Comparison of ENCODE assay signal across 8 cellular contexts in the genomic region with DNA sequence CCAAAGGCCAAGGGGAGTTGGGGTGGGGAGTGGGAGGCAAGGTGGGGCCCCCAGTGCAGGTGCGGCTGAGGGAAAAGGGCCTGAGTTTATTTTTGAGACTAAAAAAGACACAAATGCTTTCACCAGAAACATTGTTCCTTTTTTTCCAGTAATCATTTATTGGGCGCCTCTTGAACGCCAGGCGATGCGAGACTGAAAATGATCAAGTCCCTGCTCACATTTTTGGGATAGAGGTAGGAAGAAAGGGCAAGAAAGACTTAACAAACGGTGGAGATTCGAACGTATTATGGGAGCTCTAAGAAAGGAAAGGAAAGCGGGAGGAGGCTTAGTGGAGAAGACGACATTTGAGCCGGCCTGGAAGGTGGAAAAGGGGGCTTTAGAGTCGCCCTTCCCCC. TPM values are rescaled to one million over a fixed set of nuclear protein-coding genes. Genes with fewer than 3 reads are reported as not detected.
DNase-seq lines count a peak whose midpoint lies in the region; ATAC-seq and TF ChIP-seq lines count a peak whose summit lies in the region.

No MANE protein-coding gene starts in this region.

- peak overlapping the region; percentile 77 for H3K9ac ChIP-seq in DND-41 (ENCODE audit: low read depth, low read length)

- peaks cover 39% of the 10 kb centered on the region for H3K36me3 ChIP-seq in DND-41 (ENCODE audit: insufficient read depth, low read length)
- peaks cover 18% of the 10 kb centered on the region for H3K36me3 ChIP-seq in Panc1 (ENCODE audit: control insufficient read depth, insufficient read depth, low read length)
- peaks cover 3 to 5% of the 10 kb centered on the region in 2 donors for H3K36me3 ChIP-seq in esophagus (ENCODE audit: control insufficient read depth in 2 of 2, insufficient read depth in 2 of 2, low read length in 1 of 2)
- H3K36me3 ChIP-seq in prostate gland, result peaks cover 0 to 4% of the 10 kb centered on the region in 2 donors

- no peak for ATAC-seq in DND-41 (ENCODE audit: insufficient read depth, low read depth)
- ATAC-seq in Panc1, result no peak
- no peak for ATAC-seq in GM18868 (IDR thresholded peaks at IDR 0.05; ENCODE audit: unreplicated experiment)

- TF ChIP-seq CTCF in DND-41 (IDR thresholded peaks at IDR 0.05; ENCODE audit: borderline replicate concordance, extremely low read depth, low read length, poor library complexity, severe bottlenecking), result no peak
- no peak for TF ChIP-seq CTCF in Panc1 (IDR thresholded peaks at IDR 0.05)
- TF ChIP-seq CTCF in prostate gland (IDR thresholded peaks at IDR 0.05), result no peak

- intact Hi-C loops in Panc1 (cut with micrococcal nuclease; ENCODE audit: unreplicated experiment) (no loop called here), prostate gland (cut with DNase I) (no loop called here)

- H3K9me3 ChIP-seq in DND-41 (ENCODE audit: insufficient read depth, low read length, severe bottlenecking), result no peaks in the 10 kb centered on the region
- no peaks in the 10 kb centered on the region for H3K9me3 ChIP-seq in Panc1 (ENCODE audit: control insufficient read depth, insufficient read depth, low read depth, low read length)
- H3K9me3 ChIP-seq in esophagus (ENCODE audit: control insufficient read depth in 2 of 2, insufficient read depth in 1 of 2, low read depth in 1 of 2, low read length in 1 of 2), result no peaks in the 10 kb centered on the region
- no peaks in the 10 kb centered on the region for H3K9me3 ChIP-seq in prostate gland

- peak overlapping the region; percentile 97 for H2AFZ ChIP-seq in DND-41 (ENCODE audit: low read depth, low read length)

- WGBS in esophagus, 2 donors, result 20 to 24% methylated on average over 12 of the region's 12 CpGs
- WGBS in prostate gland, result 19% methylated on average over 12 of the region's 12 CpGs

- POLR2A ChIA-PET in Panc1 (lab: Charles Lee), result interaction anchor here (1.4 kb wide), 1 partner anchor 49 kb away, joined by 9 read pairs; a partner anchor contains a TSS

- peak overlapping the region; percentile 79 for H3K27ac ChIP-seq in DND-41 (ENCODE audit: low read length)
- H3K27ac ChIP-seq in Panc1 (ENCODE audit: low read length), result peak overlapping the region; percentile 98
- peak overlapping the region; percentile 75 to 85 for H3K27ac ChIP-seq in esophagus (ENCODE audit: low read depth in 2 of 2, low read length in 1 of 2)
- peak overlapping the region; percentile 87 to 94 for H3K27ac ChIP-seq in prostate gland

- TSS peak; percentile 89 for BruUV-seq in Panc1 (replicated peaks; lab: Mats Ljungman, UMichigan)

- CTCF ChIA-PET in Panc1 (lab: Charles Lee), result interaction anchor here (0.9 kb wide), 1 partner anchor 38 kb away, joined by 3 read pairs; no protein-coding TSS in a partner anchor

- peaks cover 32% of the 10 kb centered on the region for H3K4me1 ChIP-seq in DND-41 (ENCODE audit: insufficient read depth, low read length)
- H3K4me1 ChIP-seq in Panc1 (ENCODE audit: control insufficient read depth, insufficient read depth, low read length), result peaks cover 18% of the 10 kb centered on the region
- peaks cover 4 to 6% of the 10 kb centered on the region in 2 donors for H3K4me1 ChIP-seq in esophagus (ENCODE audit: control insufficient read depth in 2 of 2, insufficient read depth in 2 of 2, low read length in 1 of 2)
- H3K4me1 ChIP-seq in prostate gland (replicated peaks), result peaks cover 7% of the 10 kb centered on the region

- no peaks in the 10 kb centered on the region for H3K27me3 ChIP-seq in DND-41 (ENCODE audit: insufficient read depth, low read length, poor library complexity)
- no peaks in the 10 kb centered on the region for H3K27me3 ChIP-seq in Panc1 (ENCODE audit: control insufficient read depth, insufficient read depth, low read length)
- H3K27me3 ChIP-seq in esophagus (ENCODE audit: control insufficient read depth in 1 of 2, insufficient read depth in 2 of 2, low read length in 2 of 2), result no peaks in the 10 kb centered on the region
- no peaks in the 10 kb centered on the region for H3K27me3 ChIP-seq in prostate gland (replicated peaks; ENCODE audit: insufficient read depth)

- H3K79me2 ChIP-seq in DND-41 (ENCODE audit: insufficient read depth, low read length), result peaks cover 35% of the 10 kb centered on the region

- DNase-seq in DND-41 (no peak), Panc1 (ENCODE audit: low read depth, low spot score) (no peak), prostate gland (ENCODE audit: low spot score) (no peak), COR-L47 (lab: John Stamatoyannopoulos, UW) (no peak), cortex of kidney (lab: John Stamatoyannopoulos, UW) (no peak)
- DNase-seq in stimulated activated CD4-positive, alpha-beta T cell treated with anti-CD3 and anti-CD28 coated beads, Interleukin-4, amount 100 ng/mL, for 4 hours, result no peak

- H3K4me3 ChIP-seq in DND-41 (ENCODE audit: low read depth in 1 of 2, low read length in 2 of 2) (peak overlapping the region; percentile 61 to 83), Panc1 (ENCODE audit: low read depth in 2 of 2, low read length in 2 of 2) (peak overlapping the region; percentile 71 to 99), esophagus (ENCODE audit: low read depth in 1 of 2, low read length in 2 of 2) (peak overlapping the region; percentile 93 to 97), prostate gland (peak overlapping the region; percentile 69 to 73)

- peaks cover 15% of the 10 kb centered on the region; the same call in 1 of the 2 replicates for H4K20me1 ChIP-seq in DND-41 (ENCODE audit: insufficient read depth, low read length)

- peak overlapping the region; percentile 97 for H3K4me2 ChIP-seq in DND-41 (ENCODE audit: insufficient read depth, low read length)

- in situ Hi-C loops in Panc1 (cut with HindIII; ENCODE audit: low pct_unique_long_range_greater_than_20kb, low sequenced_read_pairs), result no loop called here

- no peak for TF ChIP-seq POLR2A in prostate gland (IDR thresholded peaks at IDR 0.05)

RNA-seq across cellular contexts. Expression of a gene that starts 0.8 kb away (rescaled TPM):
- total RNA-seq in Panc1 (2021; ENCODE audit: unreplicated experiment) (271 TPM), prostate gland (100 to 1,000 TPM; 130 to 212 TPM)
- 244 TPM for polyA plus RNA-seq in Panc1 (2012; ENCODE audit: insufficient read length)
- polyA plus RNA-seq in esophagus, result 10 to 100 TPM; 61.9 to 80.2 TPM

RNA-seq across cellular contexts. Expression of a gene that starts 2.4 kb away (rescaled TPM):
- total RNA-seq in Panc1 (2021; ENCODE audit: unreplicated experiment) (not detected), prostate gland (1 to 10 TPM; 2.3 to 4.3 TPM)
- polyA plus RNA-seq in Panc1 (2012; ENCODE audit: insufficient read length), result not detected
- under 1 TPM in 1 of 2 donors, not detected in 1; 0.01 TPM for polyA plus RNA-seq in esophagus

RNA-seq across cellular contexts. Expression of a gene that starts 18.7 kb away (rescaled TPM):
- total RNA-seq in Panc1 (2021; ENCODE audit: unreplicated experiment) (91.8 TPM), prostate gland (100 to 1,000 TPM in 1 of 2 donors, 10 to 100 TPM in 1; 51.9 to 107 TPM)
- polyA plus RNA-seq in Panc1 (2012; ENCODE audit: insufficient read length), result 106 TPM
- 10 to 100 TPM; 16.0 to 24.8 TPM for polyA plus RNA-seq in esophagus

RNA-seq across cellular contexts. Expression of a gene that starts 25.1 kb away (rescaled TPM):
- total RNA-seq in Panc1 (2021; ENCODE audit: unreplicated experiment), result 0.15 TPM
- polyA plus RNA-seq in Panc1 (2012; ENCODE audit: insufficient read length), result 0.41 TPM
- under 1 TPM; 0.05 to 0.06 TPM for polyA plus RNA-seq in esophagus
- under 1 TPM in 1 of 2 donors, not detected in 1; 0.85 TPM for total RNA-seq in prostate gland

RNA-seq across cellular contexts. Expression of a gene that starts 39.6 kb away (rescaled TPM):
- total RNA-seq in Panc1 (2021; ENCODE audit: unreplicated experiment), result 0.23 TPM
- polyA plus RNA-seq in Panc1 (2012; ENCODE audit: insufficient read length), result not detected
- polyA plus RNA-seq in esophagus, result 10 to 100 TPM; 36.1 to 66.5 TPM
- 1 to 10 TPM in 1 of 2 donors, under 1 TPM in 1; 0.36 to 6.5 TPM for total RNA-seq in prostate gland
